Comparison of ENCODE assay signal across 8 cellular contexts in the genomic region with DNA sequence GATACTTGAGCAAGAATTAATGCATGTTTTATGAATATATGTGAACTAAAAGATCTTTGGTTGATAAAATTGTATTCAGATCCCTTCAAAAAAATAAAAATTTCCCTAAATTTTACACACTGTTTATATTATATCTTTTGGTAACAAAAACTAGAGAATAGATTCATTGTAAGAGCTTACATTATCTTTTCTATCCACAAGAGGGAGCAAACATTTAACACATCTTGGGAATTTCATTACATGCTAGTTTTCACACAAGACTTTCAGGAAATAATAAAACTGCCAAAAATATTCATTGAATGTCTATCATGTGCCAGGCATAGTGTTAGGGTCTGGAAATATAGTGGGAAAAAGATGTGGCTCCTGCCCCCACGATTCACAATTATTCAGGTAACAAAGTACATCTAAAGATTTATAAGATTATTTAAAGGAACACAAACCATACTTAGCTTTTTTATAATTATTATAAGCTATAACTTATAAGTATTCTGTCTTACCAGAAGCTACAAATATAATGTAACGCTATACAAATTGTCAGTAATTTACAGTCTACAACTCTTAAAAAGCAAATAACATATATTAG. TPM values are rescaled to one million over a fixed set of nuclear protein-coding genes. Genes with fewer than 3 reads are reported as not detected.
DNase-seq lines count a peak whose midpoint lies in the region; ATAC-seq, FAIRE-seq and TF ChIP-seq lines count a peak whose summit lies in the region.

No MANE protein-coding gene starts in this region.

- H3K9me3 ChIP-seq in right atrium auricular region, result peaks cover 0 to under 1% of the 10 kb centered on the region in 2 donors

- TF ChIP-seq CTCF in right atrium auricular region (IDR thresholded peaks at IDR 0.05) (peak; percentile 45 to 69), nephron progenitor cell (IDR thresholded peaks at IDR 0.05) (peak; percentile 53)

- H3K36me3 ChIP-seq in right atrium auricular region, result no peaks in the 10 kb centered on the region

- no peak overlapping the region for H3K27ac Mint-ChIP-seq in nephron progenitor cell

- no peaks in the 10 kb centered on the region for H3K27me3 Mint-ChIP-seq in nephron progenitor cell (ENCODE audit: low read depth, poor library complexity)

- H3K27me3 ChIP-seq in right atrium auricular region, result no peaks in the 10 kb centered on the region

- FAIRE-seq in GM12891 (lab: Jason Lieb, UNC), result no peak

- H3K27ac ChIP-seq in right atrium auricular region, result no peak overlapping the region

- peaks cover 41% of the 10 kb centered on the region for H3K36me3 Mint-ChIP-seq in nephron progenitor cell (ENCODE audit: low read depth)

- H3K4me1 Mint-ChIP-seq in nephron progenitor cell, result peaks cover 5% of the 10 kb centered on the region

- no peak overlapping the region for H3K4me3 ChIP-seq in right atrium auricular region

- DNase-seq in right atrium auricular region (ENCODE audit: low spot score), result no peak
- DNase-seq in left cardiac atrium, result no peak
- DNase-seq in NCI-H460 (ENCODE audit: extremely low read depth, low read depth), result peak; percentile 20
- peak; percentile 62 to 69 for DNase-seq in dermis microvascular lymphatic vessel endothelial cell (ENCODE audit: low read depth in 2 of 2)
- DNase-seq in nephron progenitor cell, result no peak
- no peak for DNase-seq in activated CD4-positive, alpha-beta T cell treated with anti-CD3 and anti-CD28 coated beads for 4 hours
- no peak for DNase-seq in GM12891 (ENCODE audit: insufficient read length, low spot score)

- intact Hi-C loops in left cardiac atrium (cut with DNase I), result loop anchor here in 1 of 2 donors (10.0 kb wide), 1 partner anchor 115 kb away; no protein-coding TSS in a partner anchor

- peaks cover 32% of the 10 kb centered on the region for H3K9me3 Mint-ChIP-seq in nephron progenitor cell

- TF ChIP-seq POLR2A in GM12891 (IDR thresholded peaks at IDR 0.05; ENCODE audit: low read depth, low read length), result no peak

- peaks cover 0 to 7% of the 10 kb centered on the region in 2 donors for H3K4me1 ChIP-seq in right atrium auricular region

- ATAC-seq in left cardiac atrium, result no peak
- ATAC-seq in GM19455 (IDR thresholded peaks at IDR 0.05; ENCODE audit: unreplicated experiment), result no peak

- no peak overlapping the region for H3K4me3 Mint-ChIP-seq in nephron progenitor cell

TF ChIP-seq in GM12891, 5 proteins besides CTCF, POLR2A, EP300 and RAD21:
- no peak for TF ChIP-seq POU2F2 (IDR thresholded peaks at IDR 0.05; ENCODE audit: low read depth, low read length)
- no peak for TF ChIP-seq PAX5 (IDR thresholded peaks at IDR 0.05; ENCODE audit: insufficient read depth, low read length, severe bottlenecking)
- TF ChIP-seq SPI1 (IDR thresholded peaks at IDR 0.05; ENCODE audit: low read depth, low read length), result no peak
- TF ChIP-seq POLR2AphosphoS5 (IDR thresholded peaks at IDR 0.05; ENCODE audit: low read depth, low read length), result no peak
- TF ChIP-seq TAF1 (IDR thresholded peaks at IDR 0.05; ENCODE audit: low read depth, low read length), result no peak

RNA-seq across cellular contexts. Expression of a gene that starts 30.6 kb away (rescaled TPM):
- total RNA-seq in right atrium auricular region, result 10 to 100 TPM; 36.1 to 68.8 TPM
- total RNA-seq in left cardiac atrium, result 10 to 100 TPM; 71.2 to 76.8 TPM
- total RNA-seq in NCI-H460 (2014; rRNA removed; shearing (Covaris generic)), result 58.6 and 65.7 TPM in 2 replicates
- 23.9 and 34.2 TPM in 2 replicates for polyA plus RNA-seq in NCI-H460 (2014; cell fraction: nucleus; rRNA removed)
- 23.7 and 25.0 TPM in 2 replicates for total RNA-seq in dermis microvascular lymphatic vessel endothelial cell
- 62.2 TPM for polyA plus RNA-seq in GM12891 (2012; ENCODE audit: low read depth, missing spikeins)

RNA-seq across cellular contexts. Expression of a gene that starts 40.6 kb away (rescaled TPM):
- total RNA-seq in right atrium auricular region (10 to 100 TPM; 11.3 to 15.9 TPM), left cardiac atrium (10 to 100 TPM; 10.0 to 19.1 TPM), dermis microvascular lymphatic vessel endothelial cell (12.0 and 17.6 TPM in 2 replicates)
- 6.7 and 8.5 TPM in 2 replicates for total RNA-seq in NCI-H460 (2014; rRNA removed; shearing (Covaris generic))
- 12.8 and 18.5 TPM in 2 replicates for polyA plus RNA-seq in NCI-H460 (2014; cell fraction: nucleus; rRNA removed)
- 27.9 TPM for polyA plus RNA-seq in GM12891 (2012; ENCODE audit: low read depth, missing spikeins)

Comparison
In these comparisons a context has a peak if more than half of its experiments do, and no peak if none do; other contexts are left out.
1. DNase-seq: peak in NCI-H460 (single experiment) and dermis microvascular lymphatic vessel endothelial cell (2 of 2); none in right atrium auricular region (single experiment), left cardiac atrium (single experiment), nephron progenitor cell (single experiment), activated CD4-positive, alpha-beta T cell treated with anti-CD3 and anti-CD28 coated beads for 4 hours (0 of 2) and GM12891 (single experiment).